26 cellular contexts compared by ENCODE assay signal in the genomic region with DNA sequence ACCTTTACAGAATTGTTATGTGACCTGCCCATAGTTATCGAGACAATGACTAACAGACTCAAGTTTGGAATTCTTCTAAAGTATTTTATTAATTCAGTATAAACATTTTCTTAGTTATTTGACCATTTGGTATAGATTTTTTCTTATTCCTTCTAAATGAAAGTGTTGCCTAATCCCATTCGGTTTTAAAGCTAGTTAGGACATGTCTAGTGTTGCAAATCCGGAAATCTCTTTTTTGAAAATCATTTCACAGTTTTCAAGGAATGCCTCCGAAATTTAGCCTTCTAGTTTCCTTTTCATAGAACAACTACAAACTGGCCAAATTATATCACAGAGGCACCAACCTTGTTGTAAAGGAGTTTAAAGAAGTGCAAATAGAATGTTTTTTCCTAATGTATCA.
"Had no signal": no experiment of that assay in that cellular context is flagged by ENCODE, and none has a peak within 500 bp of the region (broad histone marks: within the 10 kb centered on the region; RNA-seq: fewer than 3 reads in every experiment).

No MANE protein-coding gene starts in this region.

- H3K27me3 ChIP-seq: body of pancreas, heart right ventricle, left lung, sigmoid colon, spleen, vagina had no signal

- H3K27me3 Mint-ChIP-seq: activated B cell treated with CpG ODN at 0.5 μM for 24 hours; activated CD4-positive, alpha-beta T cell treated with anti-CD3 and anti-CD28 coated beads for 36 hours; activated naive CD8-positive, alpha-beta T cell treated with anti-CD3 and anti-CD28 coated beads, Interleukin-2, amount 10 ng/mL, durations not matched to agents 7 days and 5 days; dendritic cell treated with granulocyte-macrophage colony-stimulating factor and Interleukin-4, amounts not matched to agents 40 ng/mL and 50 ng/mL, for 4 days; T-helper 17 cell had no signal

- H3K27ac Mint-ChIP-seq: activated B cell treated with CpG ODN at 0.5 μM for 24 hours; activated CD4-positive, alpha-beta T cell treated with anti-CD3 and anti-CD28 coated beads for 36 hours; activated naive CD4-positive, alpha-beta T cell treated with anti-CD3 and anti-CD28 coated beads for 36 hours; activated naive CD8-positive, alpha-beta T cell treated with anti-CD3 and anti-CD28 coated beads, Interleukin-2, amount 10 ng/mL, durations not matched to agents 7 days and 5 days; dendritic cell treated with granulocyte-macrophage colony-stimulating factor and Interleukin-4, amounts not matched to agents 40 ng/mL and 50 ng/mL, for 4 days; natural killer cell; progenitor cell of endocrine pancreas; T-helper 17 cell; type B pancreatic cell had no signal

- H3K36me3 Mint-ChIP-seq: natural killer cell had no signal

- H3K4me3 Mint-ChIP-seq: activated B cell treated with CpG ODN at 0.5 μM for 24 hours; activated CD4-positive, alpha-beta T cell treated with anti-CD3 and anti-CD28 coated beads for 36 hours; activated naive CD4-positive, alpha-beta T cell treated with anti-CD3 and anti-CD28 coated beads for 36 hours; activated naive CD8-positive, alpha-beta T cell treated with anti-CD3 and anti-CD28 coated beads, Interleukin-2, amount 10 ng/mL, durations not matched to agents 7 days and 5 days; dendritic cell treated with granulocyte-macrophage colony-stimulating factor and Interleukin-4, amounts not matched to agents 40 ng/mL and 50 ng/mL, for 4 days; natural killer cell; T-helper 17 cell; type B pancreatic cell had no signal

- H3K36me3 ChIP-seq: heart right ventricle, left lung, sigmoid colon, spleen, thoracic aorta, vagina had no signal

- H3K4me1 Mint-ChIP-seq: activated B cell treated with CpG ODN at 0.5 μM for 24 hours; activated CD4-positive, alpha-beta T cell treated with anti-CD3 and anti-CD28 coated beads for 36 hours; activated naive CD8-positive, alpha-beta T cell treated with anti-CD3 and anti-CD28 coated beads, Interleukin-2, amount 10 ng/mL, durations not matched to agents 7 days and 5 days had no signal

- H3K4me1 ChIP-seq: heart right ventricle, left lung, spleen, vagina had no signal

- H3K9me3 ChIP-seq: body of pancreas, heart right ventricle, left lung, sigmoid colon, spleen, thoracic aorta, vagina had no signal

- DNase-seq: activated B cell treated with CpG ODN at 0.5 μM for 24 hours; activated CD4-positive, alpha-beta T cell treated with anti-CD3 and anti-CD28 coated beads for 36 hours; activated CD4-positive, alpha-beta T cell treated with anti-CD3 and anti-CD28 coated beads, Interleukin-2, amount 50 U/mL, for 48 hours; activated naive CD4-positive, alpha-beta T cell treated with anti-CD3 and anti-CD28 coated beads for 36 hours; activated naive CD8-positive, alpha-beta T cell treated with anti-CD3 and anti-CD28 coated beads, Interleukin-2, amount 10 ng/mL, durations not matched to agents 7 days and 5 days; activated T-cell treated with anti-CD3 and anti-CD28 coated beads, Interleukin-2, amount 50 U/mL, for 48 hours; body of pancreas; caudate nucleus; effector CD4-positive, alpha-beta T cell; heart right ventricle; kidney glomerular epithelial cell; left lung; midbrain; natural killer cell; retina; sigmoid colon; spleen; stimulated activated CD4-positive, alpha-beta T cell treated with anti-CD3 and anti-CD28 coated beads, Interleukin-4, amount 100 ng/mL, for 24 hours; stimulated activated naive CD4-positive, alpha-beta T cell treated with Interleukin-2 at 50 U/mL for 16 hours; T-helper 17 cell had no signal

- H3K9me3 Mint-ChIP-seq: activated B cell treated with CpG ODN at 0.5 μM for 24 hours; activated naive CD4-positive, alpha-beta T cell treated with anti-CD3 and anti-CD28 coated beads for 36 hours; dendritic cell treated with granulocyte-macrophage colony-stimulating factor and Interleukin-4, amounts not matched to agents 40 ng/mL and 50 ng/mL, for 4 days; natural killer cell; type B pancreatic cell had no signal

- H3K27ac ChIP-seq: body of pancreas, heart right ventricle, left lung, sigmoid colon, spleen, thoracic aorta, vagina had no signal

- H3K4me3 ChIP-seq: body of pancreas, heart right ventricle, left lung, lung, sigmoid colon, spleen, thoracic aorta, vagina had no signal
